ENCODE assay signal across 19 cellular contexts in genomic region chr4:78496021-78496643, GRCh38. TPM values are rescaled to one million over a fixed set of nuclear protein-coding genes. Genes with fewer than 3 reads are reported as not detected.
DNase-seq lines count a peak whose midpoint lies in the region; ATAC-seq, FAIRE-seq and TF ChIP-seq lines count a peak whose summit lies in the region.
"Had no signal": no experiment of that assay in that cellular context is flagged by ENCODE, and none has a peak within 500 bp of the region (broad histone marks: within the 10 kb centered on the region; RNA-seq: fewer than 3 reads in every experiment).

No MANE protein-coding gene starts in this region.

- H3K27me3 Mint-ChIP-seq in astrocyte (ENCODE audit: low read depth, unreplicated experiment) (no peaks in the 10 kb centered on the region), nephron (ENCODE audit: low read depth) (no peaks in the 10 kb centered on the region)

- H3K27ac Mint-ChIP-seq in astrocyte (ENCODE audit: unreplicated experiment), result no peak overlapping the region
- peak overlapping the region; percentile 0 to 55 (median 33) for H3K27ac Mint-ChIP-seq in nephron
- H3K27ac Mint-ChIP-seq: CD14-positive monocyte had no signal

- H3K9ac ChIP-seq in astrocyte (ENCODE audit: low read length), result no peak overlapping the region

- no peaks in the 10 kb centered on the region for H3K4me1 ChIP-seq in astrocyte (ENCODE audit: insufficient read depth, low read length)

- no peaks in the 10 kb centered on the region for H3K36me3 ChIP-seq in astrocyte (ENCODE audit: insufficient read depth, low read length)

- no peaks in the 10 kb centered on the region for H3K9me3 ChIP-seq in astrocyte (ENCODE audit: insufficient read depth, low read depth, low read length)

- no peak overlapping the region for H2AFZ ChIP-seq in astrocyte (ENCODE audit: low read depth, low read length)

- H3K4me3 ChIP-seq in astrocyte (ENCODE audit: insufficient read depth, low read depth, low read length), result no peak overlapping the region

- no peaks in the 10 kb centered on the region for H4K20me1 ChIP-seq in astrocyte (ENCODE audit: insufficient read depth, low read length)

- H3K79me2 ChIP-seq in astrocyte (ENCODE audit: insufficient read depth, low read length), result no peaks in the 10 kb centered on the region

- no peak for DNase-seq in GM19239 (ENCODE audit: insufficient read length, low spot score)
- no peak for DNase-seq in astrocyte (ENCODE audit: low read depth)
- peak; percentile 25 for DNase-seq in fibroblast of peridontal ligament (ENCODE audit: extremely low read depth)
- no peak for DNase-seq in effector CD8-positive, alpha-beta T cell (lab: John Stamatoyannopoulos, UW)
- DNase-seq in GF-D8 (lab: John Stamatoyannopoulos, UW), result no peak
- no peak for DNase-seq in hepatic stellate cell (ENCODE audit: low spot score)
- DNase-seq: 8988T, DMS79 treated with DMSO at 0.1 percent for 48 hours, GOT3, NCI-H187, NCI-H2107, NCI-H2227 treated with DMSO at 0.1 percent for 48 hours, NCI-H510A treated with DMSO at 0.1 percent for 48 hours, NCI-H774, SHP77 treated with DMSO at 0.1 percent for 48 hours had no signal

- no peaks in the 10 kb centered on the region for H3K4me1 Mint-ChIP-seq in astrocyte (ENCODE audit: low read depth, unreplicated experiment)
- peaks cover 5% of the 10 kb centered on the region for H3K4me1 Mint-ChIP-seq in nephron
- H3K4me1 Mint-ChIP-seq: CD14-positive monocyte had no signal

- no peaks in the 10 kb centered on the region for H3K27me3 ChIP-seq in astrocyte (ENCODE audit: insufficient read depth, low read length)

- TF ChIP-seq CTCF in astrocyte (IDR thresholded peaks at IDR 0.05; ENCODE audit: insufficient read depth, low read depth, low read length) (no peak), nephron (IDR thresholded peaks at IDR 0.05; ENCODE audit: unreplicated experiment in 3 of 3) (no peak)

- FAIRE-seq in GM19239 (lab: Jason Lieb, UNC) (peak; percentile 71), astrocyte (lab: Jason Lieb, UNC) (peak; percentile 32)

- H3K27ac ChIP-seq in astrocyte (ENCODE audit: low read depth, low read length), result no peak overlapping the region

- no peak overlapping the region for H3K4me2 ChIP-seq in astrocyte (ENCODE audit: low read length)

- peaks cover 5% of the 10 kb centered on the region for H3K36me3 Mint-ChIP-seq in astrocyte (ENCODE audit: low read depth, unreplicated experiment)
- peaks cover 59% of the 10 kb centered on the region for H3K36me3 Mint-ChIP-seq in nephron (ENCODE audit: low read depth)
- H3K36me3 Mint-ChIP-seq: CD14-positive monocyte had no signal

- ATAC-seq in GM21447 (IDR thresholded peaks at IDR 0.05; ENCODE audit: unreplicated experiment), result no peak
- ATAC-seq: HCT116 had no signal

- peaks cover 1% of the 10 kb centered on the region for H3K9me3 Mint-ChIP-seq in astrocyte (ENCODE audit: unreplicated experiment)
- peaks cover 5% of the 10 kb centered on the region for H3K9me3 Mint-ChIP-seq in nephron

- no peak overlapping the region for H3K4me3 Mint-ChIP-seq in astrocyte (ENCODE audit: unreplicated experiment)
- no peak overlapping the region for H3K4me3 Mint-ChIP-seq in nephron
- H3K4me3 Mint-ChIP-seq: CD14-positive monocyte had no signal

RNA-seq across cellular contexts. Expression of gene ANXA3, which starts 55.4 kb away (rescaled TPM):
- 43.0 and 68.7 TPM in 2 replicates for total RNA-seq in astrocyte
